Comparison of ENCODE assay signal across 8 cellular contexts in genomic region chr14:23555882-23556699, GRCh38. TPM values are rescaled to one million over a fixed set of nuclear protein-coding genes. Genes with fewer than 3 reads are reported as not detected.
DNase-seq lines count a peak whose midpoint lies in the region; TF ChIP-seq lines count a peak whose summit lies in the region.

Gene THTPA, plus strand, starts transcription at chr14:23556271. Its CDS starts 487 bp downstream, at chr14:23556758.

- TF ChIP-seq CTCF in H9 (conservative IDR thresholded peaks at IDR 0.05) = no peak
- TF ChIP-seq CTCF in fibroblast of villous mesenchyme (IDR thresholded peaks at IDR 0.05; ENCODE audit: insufficient read depth, low read depth, low read length) = no peak

- no peak within 1 kb of the TSS for H4K8ac ChIP-seq in H9 (replicated peaks; ENCODE audit: insufficient read length, low read depth, low read length)

- no CpG with 5 or more reads among the region's 54 CpGs for WGBS in H9 (ENCODE audit: extremely low coverage, insufficient read length, low lambda C conversion rate)

- H3K79me2 ChIP-seq in H9 (ENCODE audit: insufficient read depth, low read length) = no peaks in the 10 kb centered on the region; the same call in 1 of the 2 replicates

- no peak within 1 kb of the TSS for H2BK120ac ChIP-seq in H9 (ENCODE audit: low read depth, low read length, poor library complexity, severe bottlenecking)

- H3K23ac ChIP-seq in H9 (ENCODE audit: insufficient read length, low read depth, low read length) = no peak within 1 kb of the TSS

- H4K20me1 ChIP-seq in H9 (ENCODE audit: control insufficient read depth, insufficient read depth, insufficient read length) = no peaks in the 10 kb centered on the region

- peaks cover 24 to 44% of the 10 kb centered on the region in 2 experiments for H3K4me1 Mint-ChIP-seq in H9

- no peak within 1 kb of the TSS for H2AK5ac ChIP-seq in H9 (ENCODE audit: insufficient read length, low read length)

- DNase-seq in H9 (peak; percentile 95), M059J (ENCODE audit: low read depth) (peak; percentile 90), SHP77 treated with DMSO at 0.1 percent for 48 hours (lab: John Stamatoyannopoulos, UW) (peak; percentile 91), fibroblast of villous mesenchyme (ENCODE audit: low read depth) (peak; percentile 88), stromal cell of bone marrow (ENCODE audit: low read depth) (peak; percentile 86)
- peak; percentile 98 for DNase-seq in activated effector memory CD4-positive, alpha-beta T cell treated with anti-CD3 and anti-CD28 coated beads, Interleukin-2, amount 50 U/mL, for 16 hours

- no peak within 1 kb of the TSS for H3K4ac ChIP-seq in H9 (ENCODE audit: low read depth, low read length)

- peaks cover 10 to 35% (median 29%) of the 10 kb centered on the region in 3 experiments; a peak in 6 of 7 replicates for H3K36me3 Mint-ChIP-seq in H9 (ENCODE audit: insufficient read depth in 1 of 3, low read depth in 3 of 3)

- H3K4me1 ChIP-seq in ES-I3 (ENCODE audit: insufficient read depth, low read length) = peaks cover 6% of the 10 kb centered on the region; the same call in 1 of the 2 replicates
- H3K4me1 ChIP-seq in H9 (ENCODE audit: insufficient read depth, low read length) = peaks cover 4% of the 10 kb centered on the region; the same call in 1 of the 2 replicates
- peaks cover 15% of the 10 kb centered on the region for H3K4me1 ChIP-seq in neuron (ENCODE audit: insufficient read depth, low read length)

- no peak within 1 kb of the TSS for H3K56ac ChIP-seq in H9 (ENCODE audit: insufficient read length, low read depth, low read length)

- peak within 1 kb of the TSS; percentile 92 for H3K9ac ChIP-seq in ES-I3 (ENCODE audit: low read depth, low read length)
- H3K9ac ChIP-seq in H9 (ENCODE audit: extremely low read depth, insufficient read length, low read length) = peak within 1 kb of the TSS; percentile 71

- H3K27me3 Mint-ChIP-seq in H9 (ENCODE audit: low read depth) = no peaks in the 10 kb centered on the region

- peak within 1 kb of the TSS; percentile 96 for H3K14ac ChIP-seq in H9 (ENCODE audit: insufficient read depth, low read length)

- H2BK5ac ChIP-seq in H9 (ENCODE audit: insufficient read length, low read length) = no peak within 1 kb of the TSS

- H2BK15ac ChIP-seq in H9 (ENCODE audit: low read depth, low read length) = no peak within 1 kb of the TSS

- H3T11ph ChIP-seq in H9 (ENCODE audit: low read length) = no peak within 1 kb of the TSS

- H2BK20ac ChIP-seq in H9 (ENCODE audit: low read depth, low read length, poor library complexity, severe bottlenecking) = no peak within 1 kb of the TSS

- no peak within 1 kb of the TSS for H4K5ac ChIP-seq in H9 (ENCODE audit: insufficient read length, low read depth, low read length)

- H2BK12ac ChIP-seq in H9 (ENCODE audit: insufficient read length, low read depth, low read length) = no peak within 1 kb of the TSS

- no peaks in the 10 kb centered on the region for H3K9me3 Mint-ChIP-seq in H9

- H3K4me2 ChIP-seq in H9 (ENCODE audit: insufficient read depth, insufficient read length, low read length) = peak within 1 kb of the TSS; percentile 90

- peak within 1 kb of the TSS; percentile 91 for H3K18ac ChIP-seq in H9 (ENCODE audit: insufficient read length, low read depth, low read length)

- H3K27me3 ChIP-seq in H9 (ENCODE audit: insufficient read depth, low read length) (no peaks in the 10 kb centered on the region), neuron (ENCODE audit: insufficient read depth, low read length) (no peaks in the 10 kb centered on the region)

- H2AFZ ChIP-seq in H9 (ENCODE audit: low read length) (no peak within 1 kb of the TSS), neuron (ENCODE audit: low read depth, low read length) (peak within 1 kb of the TSS; percentile 88)

- peak within 1 kb of the TSS; percentile 87 to 92 for H3K4me3 Mint-ChIP-seq in H9

- no peak within 1 kb of the TSS for H3K27ac ChIP-seq in H9 (ENCODE audit: insufficient read length, low read depth, low read length)

- H3K36me3 ChIP-seq in ES-I3 (ENCODE audit: insufficient read depth, low read length) = peaks cover 4% of the 10 kb centered on the region; the same call in 1 of the 2 replicates
- H3K36me3 ChIP-seq in neuron (ENCODE audit: insufficient read depth, low read length) = peaks cover 4% of the 10 kb centered on the region

- H3K23me2 ChIP-seq in H9 (ENCODE audit: insufficient read length, low read depth, low read length, poor library complexity, severe bottlenecking) = peaks cover 24% of the 10 kb centered on the region

- no peaks in the 10 kb centered on the region for H3K79me1 ChIP-seq in H9 (ENCODE audit: insufficient read depth, low read depth, low read length, poor library complexity, severe bottlenecking)

- peak within 1 kb of the TSS; percentile 77 to 87 (median 86) for H3K27ac Mint-ChIP-seq in H9

- H3K4me3 ChIP-seq in fibroblast of villous mesenchyme (ENCODE audit: low read depth, low read length) (peak within 1 kb of the TSS; percentile 91), neuron (ENCODE audit: low read length) (peak within 1 kb of the TSS; percentile 89)

- H3K9me3 ChIP-seq in ES-I3 (ENCODE audit: control insufficient read depth, insufficient read depth, low read length) (no peaks in the 10 kb centered on the region), H9 (ENCODE audit: control insufficient read depth, low read depth, low read length) (no peaks in the 10 kb centered on the region), neuron (ENCODE audit: low read length) (no peaks in the 10 kb centered on the region)

- H4K91ac ChIP-seq in H9 (ENCODE audit: insufficient read length, low read depth, low read length) = no peak within 1 kb of the TSS

RNA-seq across cellular contexts. Expression of gene THTPA, which starts in this region (rescaled TPM):
- 13.4 and 15.6 TPM in 2 replicates for total RNA-seq in H9 (2021)
- total RNA-seq in M059J (2014; rRNA removed; shearing (Covaris generic)) = 7.1 and 18.1 TPM in 2 replicates
- 15.5 and 18.0 TPM in 2 replicates for total RNA-seq in fibroblast of villous mesenchyme
